Comparison of ENCODE assay signal across 8 cellular contexts in genomic region chr10:14878266-14879054, GRCh38. TPM values are rescaled to one million over a fixed set of nuclear protein-coding genes. Genes with fewer than 3 reads are reported as not detected.
DNase-seq lines count a peak whose midpoint lies in the region; ATAC-seq, FAIRE-seq and TF ChIP-seq lines count a peak whose summit lies in the region.

Gene SUV39H2 (plus strand): TSS chr10:14878866. CDS start chr10:14878889, 23 bp downstream.

- TF ChIP-seq POLR2A in GM12891 (IDR thresholded peaks at IDR 0.05; ENCODE audit: low read depth, low read length) = peak; percentile 82

- 0 to 1% methylated on average over 44 to 92 of the region's 92 CpGs for WGBS in pancreas, 2 donors

- H3K27me3 ChIP-seq in pancreas (no peaks in the 10 kb centered on the region), tibial artery (no peaks in the 10 kb centered on the region)

- FAIRE-seq in GM12891 (lab: Jason Lieb, UNC) = peak; percentile 94
- no peak for FAIRE-seq in pancreas (lab: Jason Lieb, UNC)

- TF ChIP-seq CTCF in pancreas (IDR thresholded peaks at IDR 0.05) (no peak), tibial artery (IDR thresholded peaks at IDR 0.05) (no peak)

- DNase-seq in GM12891 (ENCODE audit: insufficient read length, low spot score) (peak; percentile 97), NCI-H1417 treated with DMSO at 0.1 percent for 48 hours (lab: John Stamatoyannopoulos, UW) (peak; percentile 27), SW 1271 (lab: John Stamatoyannopoulos, UW) (peak; percentile 53 to 80), Right ventricle myocardium superior (peak; percentile 98), pancreas (peak; percentile 93 to 98 (median 97)), tibial artery (peak; percentile 94 to 97)
- peak; percentile 85 for DNase-seq in activated naive CD8-positive, alpha-beta T cell treated with anti-CD3 and anti-CD28 coated beads, Interleukin-2, amount 50 U/mL, for 16 hours (ENCODE audit: low read depth, low spot score)

- H3K27ac ChIP-seq in pancreas (peak within 1 kb of the TSS; percentile 85 to 96 (median 93)), tibial artery (peak within 1 kb of the TSS; percentile 92 to 94)

- H3K4me1 ChIP-seq in pancreas = peaks cover 0 to 10% (median 0%) of the 10 kb centered on the region in 3 donors
- peaks cover 0 to 25% (median 12%) of the 10 kb centered on the region in 4 donors for H3K4me1 ChIP-seq in tibial artery

- H3K36me3 ChIP-seq in pancreas (no peaks in the 10 kb centered on the region), tibial artery (no peaks in the 10 kb centered on the region)

- no peaks in the 10 kb centered on the region for H3K9me3 ChIP-seq in pancreas
- H3K9me3 ChIP-seq in tibial artery = no peaks in the 10 kb centered on the region

- ATAC-seq in HG02798 (IDR thresholded peaks at IDR 0.05; ENCODE audit: poor library complexity, unreplicated experiment) = peak; percentile 94
- peak; percentile 99 for ATAC-seq in Right ventricle myocardium superior (ENCODE audit: poor library complexity)
- peak; percentile 91 to 97 (median 94) for ATAC-seq in pancreas

- intact Hi-C loops in Right ventricle myocardium superior (cut with DNase I) (loop anchor here (5.0 kb wide), 2 partner anchors 41 to 74 kb away; partner anchors contain the start of genes CDNF, DCLRE1C, HSPA14 and MSANTD7), pancreas (cut with DNase I) (no loop called here), tibial artery (cut with DNase I; ENCODE audit: low total_unique reads) (loop anchor here (5.0 kb wide), 1 partner anchor 41 kb away; the partner anchor contains the start of genes CDNF, HSPA14 and MSANTD7)

- H3K4me3 ChIP-seq in pancreas (peak within 1 kb of the TSS; percentile 94 to 98 (median 96)), tibial artery (peak within 1 kb of the TSS; percentile 97 to 99)

TF ChIP-seq in GM12891, 5 proteins besides CTCF, POLR2A, EP300 and RAD21:
- TF ChIP-seq TAF1 (IDR thresholded peaks at IDR 0.05; ENCODE audit: low read depth, low read length) = peak; percentile 72
- TF ChIP-seq PAX5 (IDR thresholded peaks at IDR 0.05; ENCODE audit: insufficient read depth, low read length, severe bottlenecking) = no peak
- peak; percentile 84 for TF ChIP-seq POLR2AphosphoS5 (IDR thresholded peaks at IDR 0.05; ENCODE audit: low read depth, low read length)

RNA-seq across cellular contexts. Expression of gene SUV39H2, which starts in this region (rescaled TPM):
- 10.4 TPM for polyA plus RNA-seq in GM12891 (2012; ENCODE audit: low read depth, missing spikeins)
- 4.1 TPM for total RNA-seq in Right ventricle myocardium superior
- total RNA-seq in pancreas = 1 to 10 TPM; 2.2 to 5.9 (median 4.0) TPM
- 1 to 10 TPM; 1.1 to 2.1 TPM for polyA plus RNA-seq in pancreas

Comparison
In these comparisons a context has a peak if more than half of its experiments do, and no peak if none do; other contexts are left out.
1. Peak in every context shown above with its lines: DNase-seq, ATAC-seq, H3K4me3 ChIP-seq and H3K27ac ChIP-seq.
2. DNase-seq: peak in every context shown above with its lines; median percentile 98 in Right ventricle myocardium superior; 97 in GM12891; 97 in pancreas; 96 in tibial artery; 85 in activated naive CD8-positive, alpha-beta T cell treated with anti-CD3 and anti-CD28 coated beads, Interleukin-2, amount 50 U/mL, for 16 hours; 66 in SW 1271; 27 in NCI-H1417 treated with DMSO at 0.1 percent for 48 hours.
3. intact Hi-C loops: an anchor here in Right ventricle myocardium superior (5.0 kb wide) and tibial artery (5.0 kb wide); none called in pancreas.